Comparison of ENCODE assay signal across 8 cellular contexts in the genomic region with DNA sequence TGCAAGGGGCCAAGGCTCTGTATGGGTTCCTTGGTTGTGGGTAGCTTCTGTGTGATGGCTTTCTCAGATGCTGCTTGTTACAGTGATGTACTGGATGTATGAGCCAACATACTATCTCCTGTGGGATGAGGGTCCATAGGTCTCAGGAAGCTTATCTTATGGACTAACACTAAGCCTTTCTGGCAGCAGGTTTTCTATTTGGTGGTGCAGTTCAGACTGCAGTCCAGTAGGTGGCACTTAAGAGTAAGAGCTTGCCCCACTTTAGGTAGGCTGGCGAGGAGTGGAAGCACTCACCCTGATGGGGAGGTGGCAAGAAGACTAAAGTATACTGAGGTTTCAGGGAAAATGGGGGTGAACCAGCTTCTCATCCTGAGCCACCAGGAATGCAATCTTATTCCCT.
A peak's percentile ranks its signal among the peaks of the same experiment; 100 is the strongest.
DNase-seq lines count a peak whose midpoint lies in the region; ATAC-seq and TF ChIP-seq lines count a peak whose summit lies in the region.

No MANE protein-coding gene starts in this region.

- DNase-seq in DMS 273 (lab: John Stamatoyannopoulos, UW; ENCODE audit: unreplicated experiment) (peak; percentile 65), fibroblast of gingiva (ENCODE audit: low read depth) (peak; percentile 0), retina (peak; percentile 10), superior temporal gyrus (ENCODE audit: extremely low spot score) (no peak)

- no peak for TF ChIP-seq EP300 in Ishikawa (IDR thresholded peaks at IDR 0.05; ENCODE audit: borderline replicate concordance)

- no peak overlapping the region for H3K27ac ChIP-seq in VCaP

- peak; percentile 73 for TF ChIP-seq CTCF in VCaP (conservative IDR thresholded peaks at IDR 0.05)

- TF ChIP-seq RAD21 in Ishikawa (IDR thresholded peaks at IDR 0.05; ENCODE audit: low read depth): peak; percentile 67

- ATAC-seq in GM19324 (IDR thresholded peaks at IDR 0.05; ENCODE audit: low FRiP score, unreplicated experiment) (peak; percentile 69), HG02938 (IDR thresholded peaks at IDR 0.05; ENCODE audit: unreplicated experiment) (no peak)

TF ChIP-seq in Ishikawa, 13 proteins besides CTCF, POLR2A, EP300 and RAD21:
- TF ChIP-seq, protein P1, sequence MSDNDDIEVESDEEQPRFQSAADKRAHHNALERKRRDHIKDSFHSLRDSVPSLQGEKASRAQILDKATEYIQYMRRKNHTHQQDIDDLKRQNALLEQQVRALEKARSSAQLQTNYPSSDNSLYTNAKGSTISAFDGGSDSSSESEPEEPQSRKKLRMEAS (IDR thresholded peaks at IDR 0.05): no peak
- TF ChIP-seq, protein P2, sequence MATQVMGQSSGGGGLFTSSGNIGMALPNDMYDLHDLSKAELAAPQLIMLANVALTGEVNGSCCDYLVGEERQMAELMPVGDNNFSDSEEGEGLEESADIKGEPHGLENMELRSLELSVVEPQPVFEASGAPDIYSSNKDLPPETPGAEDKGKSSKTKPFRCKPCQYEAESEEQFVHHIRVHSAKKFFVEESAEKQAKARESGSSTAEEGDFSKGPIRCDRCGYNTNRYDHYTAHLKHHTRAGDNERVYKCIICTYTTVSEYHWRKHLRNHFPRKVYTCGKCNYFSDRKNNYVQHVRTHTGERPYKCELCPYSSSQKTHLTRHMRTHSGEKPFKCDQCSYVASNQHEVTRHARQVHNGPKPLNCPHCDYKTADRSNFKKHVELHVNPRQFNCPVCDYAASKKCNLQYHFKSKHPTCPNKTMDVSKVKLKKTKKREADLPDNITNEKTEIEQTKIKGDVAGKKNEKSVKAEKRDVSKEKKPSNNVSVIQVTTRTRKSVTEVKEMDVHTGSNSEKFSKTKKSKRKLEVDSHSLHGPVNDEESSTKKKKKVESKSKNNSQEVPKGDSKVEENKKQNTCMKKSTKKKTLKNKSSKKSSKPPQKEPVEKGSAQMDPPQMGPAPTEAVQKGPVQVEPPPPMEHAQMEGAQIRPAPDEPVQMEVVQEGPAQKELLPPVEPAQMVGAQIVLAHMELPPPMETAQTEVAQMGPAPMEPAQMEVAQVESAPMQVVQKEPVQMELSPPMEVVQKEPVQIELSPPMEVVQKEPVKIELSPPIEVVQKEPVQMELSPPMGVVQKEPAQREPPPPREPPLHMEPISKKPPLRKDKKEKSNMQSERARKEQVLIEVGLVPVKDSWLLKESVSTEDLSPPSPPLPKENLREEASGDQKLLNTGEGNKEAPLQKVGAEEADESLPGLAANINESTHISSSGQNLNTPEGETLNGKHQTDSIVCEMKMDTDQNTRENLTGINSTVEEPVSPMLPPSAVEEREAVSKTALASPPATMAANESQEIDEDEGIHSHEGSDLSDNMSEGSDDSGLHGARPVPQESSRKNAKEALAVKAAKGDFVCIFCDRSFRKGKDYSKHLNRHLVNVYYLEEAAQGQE (IDR thresholded peaks at IDR 0.05; ENCODE audit: low read depth): no peak
- TF ChIP-seq YY1 (IDR thresholded peaks at IDR 0.05; ENCODE audit: low read depth): no peak
- TF ChIP-seq ZBTB7A (IDR thresholded peaks at IDR 0.05; ENCODE audit: low read depth): no peak
- TF ChIP-seq CREB1 (IDR thresholded peaks at IDR 0.05; ENCODE audit: low read depth): no peak
- TF ChIP-seq TEAD4 (IDR thresholded peaks at IDR 0.05): no peak
- TF ChIP-seq TCF12 (IDR thresholded peaks at IDR 0.05; ENCODE audit: low read depth): no peak
- no peak for TF ChIP-seq NFIC (IDR thresholded peaks at IDR 0.05)
- TF ChIP-seq TAF1 (IDR thresholded peaks at IDR 0.05; ENCODE audit: low read depth): no peak
- TF ChIP-seq FOXM1 (IDR thresholded peaks at IDR 0.05; ENCODE audit: borderline replicate concordance, low read depth): no peak
- no peak for TF ChIP-seq CEBPB (IDR thresholded peaks at IDR 0.05)
